ENCODE assay signal across 8 cellular contexts in the genomic region with DNA sequence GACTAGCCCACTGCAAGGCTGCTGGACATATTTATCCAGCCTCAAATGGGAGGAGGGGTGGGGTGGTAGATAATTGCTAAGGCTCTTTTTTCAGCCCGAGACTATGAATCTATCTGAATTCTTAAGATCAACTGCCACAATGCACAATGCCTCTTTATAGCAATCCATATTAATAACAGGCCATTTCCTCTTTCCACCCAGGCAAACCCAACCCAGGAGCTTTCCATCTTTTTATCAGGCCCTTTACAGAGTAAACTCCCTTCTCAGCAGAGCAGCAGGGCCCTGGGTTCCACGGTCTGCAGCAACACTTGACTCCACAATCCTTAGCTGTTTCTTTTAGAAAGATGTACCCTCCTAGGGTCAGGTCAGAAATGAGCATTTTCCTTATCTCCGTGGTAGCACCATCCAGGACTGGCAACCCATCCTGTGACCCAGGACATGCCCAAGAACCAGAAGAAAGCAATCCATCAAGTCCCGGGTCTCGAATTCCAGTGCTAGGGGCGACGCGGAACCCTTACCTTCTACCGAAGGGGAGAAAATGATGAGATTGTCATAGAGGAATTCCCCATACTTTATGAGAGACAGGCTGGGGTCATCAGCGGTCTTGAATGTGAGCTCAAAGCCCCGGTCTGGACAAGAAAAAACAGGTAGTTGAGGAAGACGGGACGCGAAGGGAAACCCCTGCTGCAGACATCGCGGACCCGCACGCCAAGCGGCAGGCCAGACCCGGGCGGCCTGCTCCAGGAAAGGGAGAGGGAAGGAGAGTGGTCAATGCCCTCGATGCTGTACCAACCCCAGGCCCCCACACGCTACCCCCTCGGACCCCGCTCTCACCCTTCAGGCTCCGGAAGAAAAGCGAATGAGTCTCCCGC. TPM values are rescaled to one million over a fixed set of nuclear protein-coding genes. Genes with fewer than 3 reads are reported as not detected.
A peak's percentile ranks its signal among the peaks of the same experiment; 100 is the strongest.
DNase-seq lines count a peak whose midpoint lies in the region; ATAC-seq, FAIRE-seq and TF ChIP-seq lines count a peak whose summit lies in the region.

No MANE protein-coding gene starts in this region.

- H3K27ac ChIP-seq in HL-60 (replicated peaks) (peak overlapping the region; percentile 73), kidney (ENCODE audit: low read depth in 2 of 2, low read length in 2 of 2) (no peak overlapping the region), subcutaneous abdominal adipose tissue (ENCODE audit: low read depth, low read length) (peak overlapping the region; percentile 60)

- peak overlapping the region; percentile 82 for H3K4me3 ChIP-seq in HL-60 (replicated peaks; ENCODE audit: insufficient read depth, low read length)
- H3K4me3 ChIP-seq in adipocyte (ENCODE audit: low read length): peak overlapping the region; percentile 92
- H3K4me3 ChIP-seq in kidney (ENCODE audit: low read length in 2 of 2): peak overlapping the region; percentile 88 to 96
- peak overlapping the region; percentile 79 to 97 (median 97) for H3K4me3 ChIP-seq in subcutaneous abdominal adipose tissue (ENCODE audit: low read depth in 1 of 5, low read length in 5 of 5)

- TF ChIP-seq CTCF in HL-60 (IDR thresholded peaks at IDR 0.05; ENCODE audit: insufficient read depth, low read length) (no peak), kidney (IDR thresholded peaks at IDR 0.05; ENCODE audit: borderline replicate concordance, extremely low read depth, insufficient read depth) (no peak)

- intact Hi-C loops in kidney (cut with DNase I): no loop called here

- H3K27me3 ChIP-seq in HL-60 (ENCODE audit: insufficient read depth, poor library complexity, severe bottlenecking) (no peaks in the 10 kb centered on the region), adipocyte (replicated peaks; ENCODE audit: control insufficient read depth, insufficient read depth, low read length) (no peaks in the 10 kb centered on the region), subcutaneous abdominal adipose tissue (ENCODE audit: control insufficient read depth in 5 of 5, insufficient read depth in 4 of 5, low read length in 5 of 5) (no peaks in the 10 kb centered on the region)

- H3K4me1 ChIP-seq in adipocyte (ENCODE audit: control insufficient read depth, insufficient read depth, low read length): peaks cover 21% of the 10 kb centered on the region
- H3K4me1 ChIP-seq in kidney (ENCODE audit: control insufficient read depth in 1 of 2, insufficient read depth in 1 of 2, low read depth in 1 of 2, low read length in 2 of 2): peaks cover 6 to 10% of the 10 kb centered on the region in 2 donors
- peaks cover 5 to 31% (median 23%) of the 10 kb centered on the region in 5 donors for H3K4me1 ChIP-seq in subcutaneous abdominal adipose tissue (ENCODE audit: control insufficient read depth in 5 of 5, insufficient read depth in 5 of 5, low read length in 5 of 5)

- DNase-seq in HL-60 (ENCODE audit: low read depth in 1 of 2, low spot score in 1 of 2) (no peak), adipocyte (ENCODE audit: low read depth) (peak; percentile 53), kidney (no peak), NCI-H1694 (lab: John Stamatoyannopoulos, UW) (no peak)

- H3K36me3 ChIP-seq in adipocyte (ENCODE audit: control insufficient read depth, insufficient read depth, low read length, severe bottlenecking) (peaks cover 25% of the 10 kb centered on the region), kidney (ENCODE audit: control insufficient read depth in 1 of 2, insufficient read depth in 2 of 2, low read length in 2 of 2) (peaks cover 10 to 28% of the 10 kb centered on the region in 2 donors), subcutaneous abdominal adipose tissue (ENCODE audit: control insufficient read depth in 5 of 5, insufficient read depth in 5 of 5, low read length in 5 of 5) (peaks cover 0 to 28% (median 24%) of the 10 kb centered on the region in 5 donors)

- no peak for FAIRE-seq in kidney (lab: Jason Lieb, UNC)

- H3K9ac ChIP-seq in adipocyte (ENCODE audit: low read length) (peak overlapping the region; percentile 93), kidney (ENCODE audit: low read length in 2 of 2) (peak overlapping the region; percentile 57 to 81), subcutaneous abdominal adipose tissue (ENCODE audit: low read length in 5 of 5) (peak overlapping the region; percentile 35 to 86 (median 80))

- H3K9me3 ChIP-seq in adipocyte (ENCODE audit: control insufficient read depth, low read length): no peaks in the 10 kb centered on the region
- H3K9me3 ChIP-seq in kidney (ENCODE audit: control insufficient read depth in 1 of 2, low read length in 2 of 2): no peaks in the 10 kb centered on the region
- no peaks in the 10 kb centered on the region for H3K9me3 ChIP-seq in subcutaneous abdominal adipose tissue (ENCODE audit: control insufficient read depth in 5 of 5, low read length in 5 of 5)

- ATAC-seq in GM18511 (IDR thresholded peaks at IDR 0.05; ENCODE audit: unreplicated experiment) (peak; percentile 7), HG03521 (IDR thresholded peaks at IDR 0.05; ENCODE audit: unreplicated experiment) (no peak), GM19328 (IDR thresholded peaks at IDR 0.05; ENCODE audit: unreplicated experiment) (no peak)

RNA-seq across cellular contexts. Expression of gene DDOST, which starts 0.6 kb away (rescaled TPM):
- 206 TPM for total RNA-seq in kidney
- 146 TPM for polyA plus RNA-seq in kidney (ENCODE audit: insufficient read depth, low read depth, low replicate concordance)

RNA-seq across cellular contexts. Expression of gene PINK1, which starts 27.3 kb away (rescaled TPM):
- total RNA-seq in kidney: 72.7 TPM
- polyA plus RNA-seq in kidney (ENCODE audit: insufficient read depth, low read depth, low replicate concordance): 156 TPM

RNA-seq across cellular contexts. Expression of gene KIF17, which starts 57.2 kb away (rescaled TPM):
- 4.9 TPM for total RNA-seq in kidney
- polyA plus RNA-seq in kidney (ENCODE audit: insufficient read depth, low read depth, low replicate concordance): 3.7 TPM

Comparison
In these comparisons a context has a peak if more than half of its experiments do, and no peak if none do; other contexts are left out.
1. H3K27ac ChIP-seq: peak in HL-60 (single experiment) and subcutaneous abdominal adipose tissue (single experiment); none in kidney (0 of 2).
2. Peak in every context shown above with its lines, with median percentiles within 50 percentile points of each other: H3K4me3 ChIP-seq and H3K9ac ChIP-seq.